Comparison of ENCODE assay signal across 1 cellular context in the genomic region with DNA sequence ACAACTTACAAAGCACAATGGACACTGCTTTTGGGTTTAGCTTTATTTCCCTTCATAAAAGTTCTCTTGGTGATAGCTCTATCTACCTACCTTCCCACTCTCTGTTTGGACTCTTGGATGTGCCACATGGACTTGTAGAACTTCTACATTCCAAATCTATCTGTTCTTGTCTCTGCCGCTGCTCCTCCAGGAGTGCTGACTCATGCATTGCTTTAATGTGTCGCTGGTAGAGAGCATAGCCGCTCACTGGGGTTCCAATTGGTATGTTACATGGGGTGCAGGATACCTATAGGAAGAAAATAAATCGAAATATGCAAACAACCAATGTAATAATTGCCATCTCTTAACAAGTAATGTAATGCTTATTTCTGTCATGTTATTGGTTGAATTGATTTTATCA.
TF ChIP-seq lines count a peak whose summit lies in the region.

No MANE protein-coding gene starts in this region.

TF ChIP-seq in GM23338, 12 proteins besides CTCF, POLR2A, EP300 and RAD21 (continued from another document):
- TF ChIP-seq, protein P1, sequence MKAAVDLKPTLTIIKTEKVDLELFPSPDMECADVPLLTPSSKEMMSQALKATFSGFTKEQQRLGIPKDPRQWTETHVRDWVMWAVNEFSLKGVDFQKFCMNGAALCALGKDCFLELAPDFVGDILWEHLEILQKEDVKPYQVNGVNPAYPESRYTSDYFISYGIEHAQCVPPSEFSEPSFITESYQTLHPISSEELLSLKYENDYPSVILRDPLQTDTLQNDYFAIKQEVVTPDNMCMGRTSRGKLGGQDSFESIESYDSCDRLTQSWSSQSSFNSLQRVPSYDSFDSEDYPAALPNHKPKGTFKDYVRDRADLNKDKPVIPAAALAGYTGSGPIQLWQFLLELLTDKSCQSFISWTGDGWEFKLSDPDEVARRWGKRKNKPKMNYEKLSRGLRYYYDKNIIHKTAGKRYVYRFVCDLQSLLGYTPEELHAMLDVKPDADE (IDR thresholded peaks at IDR 0.05) = no peak
- no peak for TF ChIP-seq CREB1 (CRISPR knock-in tag; IDR thresholded peaks at IDR 0.05; ENCODE audit: low read depth)
